ENCODE assay signal across 11 cellular contexts in the genomic region with DNA sequence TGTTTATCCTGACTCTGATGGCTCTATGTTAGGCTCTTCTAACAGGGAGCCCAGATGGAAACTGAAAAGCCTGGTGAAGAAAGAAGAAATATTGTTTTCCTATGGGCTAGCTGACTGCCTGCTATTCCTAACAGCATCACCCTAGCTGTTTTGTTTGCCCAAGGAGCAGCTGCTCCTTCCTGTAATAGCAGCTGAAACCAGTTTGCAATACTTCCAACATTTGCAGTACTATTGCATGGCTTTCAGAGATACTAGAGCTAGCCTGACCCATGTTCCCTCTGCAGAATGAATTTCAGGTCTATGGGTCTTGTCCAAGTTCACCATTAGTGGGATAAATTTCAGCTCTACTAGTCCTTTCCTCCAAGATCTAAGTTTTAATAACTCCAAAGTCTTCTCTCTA.
DNase-seq lines count a peak whose midpoint lies in the region; ATAC-seq lines count a peak whose summit lies in the region.
"Had no signal": no experiment of that assay in that cellular context is flagged by ENCODE, and none has a peak within 500 bp of the region (broad histone marks: within the 10 kb centered on the region; RNA-seq: fewer than 3 reads in every experiment).

No MANE protein-coding gene starts in this region.

- no peak for ATAC-seq in effector memory CD8-positive, alpha-beta T cell (replicated peaks)
- ATAC-seq: natural killer cell had no signal

- H3K27ac Mint-ChIP-seq in effector memory CD8-positive, alpha-beta T cell, result peak overlapping the region; percentile 61 to 71
- H3K27ac Mint-ChIP-seq: natural killer cell had no signal

- DNase-seq in SIG-M5 treated with dmso at 0.1 percent for 504 hours (lab: John Stamatoyannopoulos, UW; ENCODE audit: unreplicated experiment) (peak; percentile 3), SIG-M5 (lab: John Stamatoyannopoulos, UW) (no peak), NCI-H510A treated with DMSO at 0.1 percent for 48 hours (lab: John Stamatoyannopoulos, UW) (peak; percentile 76), skeletal muscle cell (ENCODE audit: low read depth) (peak; percentile 37), iPS-NIHi7 (ENCODE audit: extremely low spot score) (no peak), mucosa of gallbladder (ENCODE audit: low spot score) (no peak)
- DNase-seq in effector memory CD8-positive, alpha-beta T cell, result no peak
- DNase-seq in activated CD8-positive, alpha-beta memory T cell treated with anti-CD3 and anti-CD28 coated beads, Interleukin-2, amount 50 U/mL, for 48 hours, result no peak
- DNase-seq: central memory CD4-positive, alpha-beta T cell; natural killer cell; NCI-H146 had no signal

- no peak overlapping the region for H3K4me3 ChIP-seq in skeletal muscle cell (ENCODE audit: low read depth, low read length)

- no peaks in the 10 kb centered on the region for H3K9me3 Mint-ChIP-seq in effector memory CD8-positive, alpha-beta T cell
- H3K9me3 Mint-ChIP-seq: natural killer cell had no signal

- no peaks in the 10 kb centered on the region for H3K27me3 Mint-ChIP-seq in effector memory CD8-positive, alpha-beta T cell

- H3K4me1 Mint-ChIP-seq in effector memory CD8-positive, alpha-beta T cell (ENCODE audit: low read depth in 2 of 2), result peaks cover 56 to 76% of the 10 kb centered on the region in 2 donors

- H3K36me3 Mint-ChIP-seq in effector memory CD8-positive, alpha-beta T cell (ENCODE audit: insufficient read depth), result peaks cover 5% of the 10 kb centered on the region
- H3K36me3 Mint-ChIP-seq: natural killer cell had no signal

- no peak overlapping the region for H3K4me3 Mint-ChIP-seq in effector memory CD8-positive, alpha-beta T cell
- H3K4me3 Mint-ChIP-seq: natural killer cell had no signal

Comparison
In these comparisons a context has a peak if more than half of its experiments do, and no peak if none do; other contexts are left out.
1. DNase-seq: peak in SIG-M5 treated with dmso at 0.1 percent for 504 hours (single experiment), NCI-H510A treated with DMSO at 0.1 percent for 48 hours (single experiment) and skeletal muscle cell (single experiment); none in SIG-M5 (single experiment), effector memory CD8-positive, alpha-beta T cell (0 of 3), activated CD8-positive, alpha-beta memory T cell treated with anti-CD3 and anti-CD28 coated beads, Interleukin-2, amount 50 U/mL, for 48 hours (single experiment), iPS-NIHi7 (single experiment) and mucosa of gallbladder (single experiment).